ENCODE assay signal across 1 cellular context in genomic region chr1:15916916-15917315, GRCh38.
A peak's percentile ranks its signal among the peaks of the same experiment; 100 is the strongest.
TF ChIP-seq lines count a peak whose summit lies in the region.

No MANE protein-coding gene starts in this region.

TF ChIP-seq in IMR-90, 13 proteins besides CTCF, POLR2A, EP300 and RAD21 (continued from another document):
- TF ChIP-seq RFX5 (IDR thresholded peaks at IDR 0.05; ENCODE audit: low read depth, low read length) (no peak), NFE2L2 (IDR thresholded peaks at IDR 0.05; ENCODE audit: low read depth, low read length) (0 out of 2 replicates have a peak, but pooled peaks have one; percentile 33)
